ENCODE assay signal across 13 cellular contexts in the genomic region with DNA sequence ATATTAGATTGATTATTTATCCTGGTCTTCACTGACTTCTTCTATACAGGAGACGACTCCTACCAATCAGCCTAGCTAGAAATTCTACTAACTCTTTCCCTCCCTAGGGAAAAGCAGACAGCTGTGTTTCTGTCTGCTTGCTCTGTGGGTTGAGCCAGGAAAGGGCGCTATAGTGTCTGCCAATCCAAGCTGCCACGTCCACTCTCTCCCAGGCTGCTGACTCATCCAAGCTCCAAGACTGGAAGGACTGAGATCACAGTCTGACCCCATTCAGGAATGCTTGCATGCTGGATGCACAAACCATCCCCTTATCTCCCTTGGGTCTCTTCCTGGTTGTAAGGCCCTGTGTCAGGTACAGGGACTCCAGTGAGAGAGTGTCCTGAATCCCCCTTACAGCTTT.
DNase-seq lines count a peak whose midpoint lies in the region; ATAC-seq, FAIRE-seq and TF ChIP-seq lines count a peak whose summit lies in the region.
"Had no signal": no experiment of that assay in that cellular context is flagged by ENCODE, and none has a peak within 500 bp of the region (broad histone marks: within the 10 kb centered on the region; RNA-seq: fewer than 3 reads in every experiment).

No MANE protein-coding gene starts in this region.

- 63% methylated on average over 1 of the region's 3 CpGs; no CpG with 5 or more reads in 1 of the 2 donors for WGBS in gastroesophageal sphincter (ENCODE audit: low coverage in 1 of 2), 2 donors

- no peak overlapping the region for H3K27ac ChIP-seq in gastroesophageal sphincter

- TF ChIP-seq POLR2A in gastroesophageal sphincter (IDR thresholded peaks at IDR 0.05): no peak

- no peak for ATAC-seq in GM18907 (IDR thresholded peaks at IDR 0.05; ENCODE audit: unreplicated experiment)
- no peak for ATAC-seq in gastroesophageal sphincter

- TF ChIP-seq EP300 in gastroesophageal sphincter (IDR thresholded peaks at IDR 0.05): no peak

- H3K4me1 ChIP-seq in gastroesophageal sphincter: no peaks in the 10 kb centered on the region

- TF ChIP-seq CTCF in AG09319 (IDR thresholded peaks at IDR 0.05; ENCODE audit: low read depth, low read length) (no peak), bronchial epithelial cell (IDR thresholded peaks at IDR 0.05; ENCODE audit: insufficient read depth, low read length, severe bottlenecking) (no peak), gastroesophageal sphincter (IDR thresholded peaks at IDR 0.05) (no peak)

- DNase-seq in AG09319 (ENCODE audit: extremely low read depth, low read depth): peak; percentile 5
- DNase-seq in HT1080 (ENCODE audit: low read depth): peak; percentile 92
- peak; percentile 14 for DNase-seq in bronchial epithelial cell (ENCODE audit: low read depth)
- DNase-seq in kidney tubule cell (ENCODE audit: low spot score): peak; percentile 86
- DNase-seq in Kasumi-1 (lab: John Stamatoyannopoulos, UW): no peak
- DNase-seq in activated T-cell treated with anti-CD3 and anti-CD28 coated beads for 4 hours: no peak
- DNase-seq: CD4-positive, CD25-positive, alpha-beta regulatory T cell; hypothalamus; stimulated activated CD4-positive, alpha-beta T cell treated with anti-CD3 and anti-CD28 coated beads, Interleukin-2, amount 100 ng/mL, for 48 hours; substantia nigra had no signal

- H3K36me3 ChIP-seq in bronchial epithelial cell (ENCODE audit: control insufficient read depth, insufficient read depth, low read length) (no peaks in the 10 kb centered on the region), gastroesophageal sphincter (no peaks in the 10 kb centered on the region)

- H3K9me3 ChIP-seq in gastroesophageal sphincter: peaks cover 0 to 15% (median 0%) of the 10 kb centered on the region in 3 donors

- no peak for FAIRE-seq in bronchial epithelial cell (lab: Jason Lieb, UNC)
- FAIRE-seq: colon had no signal

- no peak overlapping the region for H3K4me3 ChIP-seq in bronchial epithelial cell (ENCODE audit: low read depth, low read length)
- H3K4me3 ChIP-seq in gastroesophageal sphincter: no peak overlapping the region

- H3K27me3 ChIP-seq in bronchial epithelial cell (ENCODE audit: control insufficient read depth, insufficient read depth, low read length) (no peaks in the 10 kb centered on the region), gastroesophageal sphincter (no peaks in the 10 kb centered on the region)

Comparison
In these comparisons a context has a peak if more than half of its experiments do, and no peak if none do; other contexts are left out.
1. DNase-seq: peak in AG09319 (single experiment), HT1080 (single experiment), bronchial epithelial cell (single experiment) and kidney tubule cell (single experiment); none in Kasumi-1 (0 of 2) and activated T-cell treated with anti-CD3 and anti-CD28 coated beads for 4 hours (single experiment).